In genomic region chr13:43416408-43416807, GRCh38 we compare ENCODE assay signal across 2 cellular contexts.
A peak's percentile ranks its signal among the peaks of the same experiment; 100 is the strongest.
DNase-seq lines count a peak whose midpoint lies in the region; FAIRE-seq and TF ChIP-seq lines count a peak whose summit lies in the region.
"Not testable (repeated sequence)": the region's sequence is repeated elsewhere in the genome, so short reads cannot be mapped to it uniquely, and the experiment has no call there.

No MANE protein-coding gene starts in this region.

- not testable (repeated sequence) for H3K9ac ChIP-seq in kidney (ENCODE audit: low read length in 2 of 2)

- H3K4me3 ChIP-seq in kidney (ENCODE audit: low read length in 2 of 2), result not testable (repeated sequence)

- peak; percentile 18 for DNase-seq in activated gamma-delta T cell (lab: John Stamatoyannopoulos, UW)
- DNase-seq in kidney, result peak; percentile 60

- TF ChIP-seq CTCF in kidney (IDR thresholded peaks at IDR 0.05; ENCODE audit: borderline replicate concordance, extremely low read depth, insufficient read depth), result not testable (repeated sequence)

- H3K27ac ChIP-seq in kidney (ENCODE audit: low read depth in 2 of 2, low read length in 2 of 2), result not testable (repeated sequence)

- not testable (repeated sequence) for H3K4me1 ChIP-seq in kidney (ENCODE audit: control insufficient read depth in 1 of 2, insufficient read depth in 1 of 2, low read depth in 1 of 2, low read length in 2 of 2)

- H3K9me3 ChIP-seq in kidney (ENCODE audit: control insufficient read depth in 1 of 2, low read length in 2 of 2), result not testable (repeated sequence)

- not testable (repeated sequence) for FAIRE-seq in kidney (lab: Jason Lieb, UNC)

- not testable (repeated sequence) for H3K36me3 ChIP-seq in kidney (ENCODE audit: control insufficient read depth in 1 of 2, insufficient read depth in 2 of 2, low read length in 2 of 2)

- intact Hi-C loops in kidney (cut with DNase I), result not testable (repeated sequence)
